ENCODE assay signal across 8 cellular contexts in the genomic region with DNA sequence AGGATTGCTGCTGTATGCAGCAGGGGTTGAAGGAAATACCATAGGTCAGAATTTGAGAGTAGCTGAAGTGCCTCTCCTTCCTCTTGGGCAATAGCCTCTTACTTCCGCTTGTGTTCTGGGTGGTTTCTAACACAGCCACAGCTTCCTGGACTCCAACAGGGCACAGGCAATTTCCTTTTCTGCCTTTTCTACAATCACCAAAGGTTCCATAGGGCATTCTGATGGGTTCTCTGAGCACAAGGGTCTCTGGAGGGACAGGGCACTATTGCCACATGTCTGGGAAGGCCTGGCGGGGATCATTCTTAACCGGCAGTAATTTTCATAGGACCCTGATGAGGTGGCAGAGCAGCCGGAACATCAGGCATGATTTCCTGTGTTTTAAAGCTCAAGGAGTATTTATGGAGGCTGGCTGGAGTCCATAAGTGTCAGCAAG. TPM values are rescaled to one million over a fixed set of nuclear protein-coding genes. Genes with fewer than 3 reads are reported as not detected.
DNase-seq lines count a peak whose midpoint lies in the region; ATAC-seq and TF ChIP-seq lines count a peak whose summit lies in the region.

No MANE protein-coding gene starts in this region.

- H3K36me3 Mint-ChIP-seq in activated T-cell treated with anti-CD3 and anti-CD28 coated beads, Interleukin-2, amount 50 U/mL, for 24 hours (ENCODE audit: low read depth), result no peaks in the 10 kb centered on the region
- no peaks in the 10 kb centered on the region for H3K36me3 Mint-ChIP-seq in T-helper 1 cell treated with Interleukin-12 subunit alpha and Interleukin-12 subunit beta and Interleukin-4 antibody, amounts not matched to agents 30 μg/mL and 1 μg/mL, for 36 hours (ENCODE audit: low read depth)

- no peaks in the 10 kb centered on the region for H3K9me3 Mint-ChIP-seq in activated T-cell treated with anti-CD3 and anti-CD28 coated beads, Interleukin-2, amount 50 U/mL, for 24 hours
- H3K9me3 Mint-ChIP-seq in T-helper 1 cell treated with Interleukin-12 subunit alpha and Interleukin-12 subunit beta and Interleukin-4 antibody, amounts not matched to agents 30 μg/mL and 1 μg/mL, for 36 hours, result no peaks in the 10 kb centered on the region

- H3K4me3 Mint-ChIP-seq in activated T-cell treated with anti-CD3 and anti-CD28 coated beads, Interleukin-2, amount 50 U/mL, for 24 hours, result peak overlapping the region; percentile 59
- H3K4me3 Mint-ChIP-seq in T-helper 1 cell treated with Interleukin-12 subunit alpha and Interleukin-12 subunit beta and Interleukin-4 antibody, amounts not matched to agents 30 μg/mL and 1 μg/mL, for 36 hours, result peak overlapping the region; percentile 72

- DNase-seq in activated T-cell treated with anti-CD3 and anti-CD28 coated beads, Interleukin-2, amount 50 U/mL, for 24 hours, result peak; percentile 41
- DNase-seq in activated T-cell treated with anti-CD3 and anti-CD28 coated beads, Interleukin-2, amount 50 U/mL, for 1 hour, result no peak
- DNase-seq in sciatic nerve (ENCODE audit: low spot score) (no peak), GM13977 (ENCODE audit: low spot score) (no peak), COLO829 (ENCODE audit: low spot score) (no peak)

- intact Hi-C loops in sciatic nerve (cut with DNase I), result loop anchor here (10.0 kb wide), 1 partner anchor 54 kb away; no protein-coding TSS in a partner anchor

- H3K4me1 Mint-ChIP-seq in activated T-cell treated with anti-CD3 and anti-CD28 coated beads, Interleukin-2, amount 50 U/mL, for 24 hours (ENCODE audit: low read depth), result peaks cover 44% of the 10 kb centered on the region
- H3K4me1 Mint-ChIP-seq in T-helper 1 cell treated with Interleukin-12 subunit alpha and Interleukin-12 subunit beta and Interleukin-4 antibody, amounts not matched to agents 30 μg/mL and 1 μg/mL, for 36 hours (ENCODE audit: low read depth), result peaks cover 32% of the 10 kb centered on the region

- H3K27me3 Mint-ChIP-seq in activated T-cell treated with anti-CD3 and anti-CD28 coated beads, Interleukin-2, amount 50 U/mL, for 24 hours, result no peaks in the 10 kb centered on the region
- H3K27me3 Mint-ChIP-seq in T-helper 1 cell treated with Interleukin-12 subunit alpha and Interleukin-12 subunit beta and Interleukin-4 antibody, amounts not matched to agents 30 μg/mL and 1 μg/mL, for 36 hours (ENCODE audit: low read depth), result no peaks in the 10 kb centered on the region

- peak overlapping the region; percentile 83 for H3K27ac Mint-ChIP-seq in activated T-cell treated with anti-CD3 and anti-CD28 coated beads, Interleukin-2, amount 50 U/mL, for 24 hours
- H3K27ac Mint-ChIP-seq in T-helper 1 cell treated with Interleukin-12 subunit alpha and Interleukin-12 subunit beta and Interleukin-4 antibody, amounts not matched to agents 30 μg/mL and 1 μg/mL, for 36 hours, result peak overlapping the region; percentile 75

- in situ Hi-C loops in GM13977 (cut with MboI; ENCODE audit: low pct_unique_long_range_greater_than_20kb, low sequenced_read_pairs, unreplicated experiment), result no loop called here

- peak; percentile 50 for ATAC-seq in esophagus mucosa
- ATAC-seq in sciatic nerve, result peak; percentile 39
- ATAC-seq in HG03378 (IDR thresholded peaks at IDR 0.05; ENCODE audit: unreplicated experiment), result no peak

- no peak for TF ChIP-seq CTCF in GM13977 (IDR thresholded peaks at IDR 0.05; ENCODE audit: extremely low read depth, insufficient read depth, missing control alignments)

RNA-seq across cellular contexts. Expression of gene AGTRAP, which starts 5.5 kb away (rescaled TPM):
- total RNA-seq in esophagus mucosa (50.4 TPM), sciatic nerve (32.8 TPM)

RNA-seq across cellular contexts. Expression of gene C1orf167, which starts 31.5 kb away (rescaled TPM):
- total RNA-seq in esophagus mucosa, result 0.84 TPM
- 4.1 TPM for total RNA-seq in sciatic nerve

RNA-seq across cellular contexts. Expression of gene DRAXIN, which starts 38.9 kb away (rescaled TPM):
- 0.04 TPM for total RNA-seq in esophagus mucosa
- not detected for total RNA-seq in sciatic nerve

RNA-seq across cellular contexts. Expression of gene MAD2L2, which starts 49.5 kb away (rescaled TPM):
- total RNA-seq in esophagus mucosa (15.8 TPM), sciatic nerve (22.0 TPM)
